ENCODE assay signal across 1 cellular context in the genomic region with DNA sequence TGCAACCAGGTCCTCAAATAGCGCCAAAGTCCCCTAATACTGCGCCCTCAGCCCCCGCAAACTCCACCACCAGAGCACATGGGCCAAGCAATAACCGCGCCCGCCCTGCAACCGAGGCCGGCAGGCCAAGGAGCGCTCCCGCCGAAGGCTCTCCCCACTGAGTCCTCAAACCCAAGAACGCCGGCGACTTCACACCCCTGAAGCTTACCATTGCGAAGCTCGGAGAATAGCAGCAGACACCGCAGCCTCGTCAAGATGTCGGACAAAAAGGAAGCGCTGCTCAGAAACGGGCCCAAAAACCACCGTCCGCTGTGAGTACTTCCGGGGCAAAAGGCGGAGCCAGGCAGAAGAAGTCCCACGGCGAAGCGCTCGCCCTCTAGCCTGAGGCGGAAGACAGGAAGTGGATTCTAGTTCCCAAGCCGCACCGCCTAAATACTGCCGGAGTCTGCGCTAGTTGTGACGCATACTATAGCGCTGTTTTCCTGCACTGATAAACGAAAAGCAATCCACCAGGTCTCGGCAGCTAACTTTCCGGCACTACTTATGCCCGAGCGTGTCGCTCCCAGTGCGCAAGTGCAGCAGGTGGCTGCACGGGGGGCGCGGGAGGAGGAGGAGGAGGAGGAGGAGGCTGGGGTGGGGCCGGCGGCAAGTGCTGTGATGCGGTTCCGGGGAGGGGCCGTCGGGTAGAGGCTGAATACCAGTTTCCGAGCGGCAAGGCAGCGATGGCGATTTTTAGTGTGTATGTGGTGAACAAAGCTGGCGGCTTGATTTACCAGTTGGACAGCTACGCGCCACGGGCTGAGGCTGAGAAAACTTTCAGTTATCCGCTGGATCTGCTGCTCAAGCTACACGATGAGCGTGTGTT.
TF ChIP-seq lines count a peak whose summit lies in the region.

TSS of gene RPS25 (minus strand) at position 270 of the 865 bp plus-strand sequence. CDS start at position 211, 59 bp downstream.
A gene with protein sequence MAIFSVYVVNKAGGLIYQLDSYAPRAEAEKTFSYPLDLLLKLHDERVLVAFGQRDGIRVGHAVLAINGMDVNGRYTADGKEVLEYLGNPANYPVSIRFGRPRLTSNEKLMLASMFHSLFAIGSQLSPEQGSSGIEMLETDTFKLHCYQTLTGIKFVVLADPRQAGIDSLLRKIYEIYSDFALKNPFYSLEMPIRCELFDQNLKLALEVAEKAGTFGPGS (plus strand): TSS at position 693 of the 865 bp plus-strand sequence. CDS start 30 bp downstream, at position 723.

TF ChIP-seq in HEK293, 187 proteins besides CTCF, POLR2A, EP300 and RAD21 (continued from another document and continues in another):
- peak; percentile 88 for TF ChIP-seq SP3 (tag by site-specific recombination; IDR thresholded peaks at IDR 0.05)
- TF ChIP-seq ZNF433 (tag by site-specific recombination; IDR thresholded peaks at IDR 0.05; ENCODE audit: low read depth) = no peak
- TF ChIP-seq ZNF175 (tag by site-specific recombination; IDR thresholded peaks at IDR 0.05) = no peak
- no peak for TF ChIP-seq ZBTB20 (tag by site-specific recombination; IDR thresholded peaks at IDR 0.05)
- no peak for TF ChIP-seq ZNF354C (tag by site-specific recombination; IDR thresholded peaks at IDR 0.05; ENCODE audit: borderline replicate concordance, low read depth)
- peak; percentile 98 for TF ChIP-seq ZBTB11 (tag by site-specific recombination; conservative IDR thresholded peaks at IDR 0.05; ENCODE audit: low read depth)
- TF ChIP-seq ZNF416 (tag by site-specific recombination; IDR thresholded peaks at IDR 0.05) = no peak
- no peak for TF ChIP-seq AEBP2 (tag by site-specific recombination; IDR thresholded peaks at IDR 0.05; ENCODE audit: borderline replicate concordance)
- no peak for TF ChIP-seq ZNF621 (tag by site-specific recombination; IDR thresholded peaks at IDR 0.05)
- TF ChIP-seq PRDM10 (tag by site-specific recombination; IDR thresholded peaks at IDR 0.05) = no peak
- no peak for TF ChIP-seq ZNF747 (tag by site-specific recombination; IDR thresholded peaks at IDR 0.05)
- TF ChIP-seq ZNF23 (tag by site-specific recombination; IDR thresholded peaks at IDR 0.05; ENCODE audit: borderline replicate concordance) = no peak
- TF ChIP-seq ZNF223 (tag by site-specific recombination; IDR thresholded peaks at IDR 0.05) = no peak
- TF ChIP-seq ZNF654 (tag by site-specific recombination; IDR thresholded peaks at IDR 0.05; ENCODE audit: low read depth) = no peak
- no peak for TF ChIP-seq ZNF510 (tag by site-specific recombination; IDR thresholded peaks at IDR 0.05; ENCODE audit: insufficient replicate concordance)
- TF ChIP-seq TRIM28 (IDR thresholded peaks at IDR 0.05; ENCODE audit: borderline replicate concordance, low read length) = peak; percentile 74; the same call in 1 of the 2 replicates
- no peak for TF ChIP-seq ZNF174 (tag by site-specific recombination; IDR thresholded peaks at IDR 0.05)
- TF ChIP-seq, protein P1, sequence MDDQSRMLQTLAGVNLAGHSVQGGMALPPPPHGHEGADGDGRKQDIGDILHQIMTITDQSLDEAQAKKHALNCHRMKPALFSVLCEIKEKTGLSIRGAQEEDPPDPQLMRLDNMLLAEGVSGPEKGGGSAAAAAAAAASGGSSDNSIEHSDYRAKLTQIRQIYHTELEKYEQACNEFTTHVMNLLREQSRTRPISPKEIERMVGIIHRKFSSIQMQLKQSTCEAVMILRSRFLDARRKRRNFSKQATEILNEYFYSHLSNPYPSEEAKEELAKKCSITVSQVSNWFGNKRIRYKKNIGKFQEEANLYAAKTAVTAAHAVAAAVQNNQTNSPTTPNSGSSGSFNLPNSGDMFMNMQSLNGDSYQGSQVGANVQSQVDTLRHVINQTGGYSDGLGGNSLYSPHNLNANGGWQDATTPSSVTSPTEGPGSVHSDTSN (CRISPR knock-in tag; IDR thresholded peaks at IDR 0.05) = no peak
- TF ChIP-seq PATZ1 (tag by site-specific recombination; IDR thresholded peaks at IDR 0.05) = peak; percentile 81
- peak; percentile 65; the same call in 1 of the 2 replicates for TF ChIP-seq ZNF501 (tag by site-specific recombination; IDR thresholded peaks at IDR 0.05)
- no peak for TF ChIP-seq ZNF114 (tag by site-specific recombination; IDR thresholded peaks at IDR 0.05)
- TF ChIP-seq ZNF302 (tag by site-specific recombination; IDR thresholded peaks at IDR 0.05; ENCODE audit: low read depth) = no peak
- no peak for TF ChIP-seq ZFP37 (tag by site-specific recombination; IDR thresholded peaks at IDR 0.05)
- TF ChIP-seq REST (tag by site-specific recombination; IDR thresholded peaks at IDR 0.05) = peak; percentile 37; the same call in 1 of the 2 replicates
- no peak for TF ChIP-seq ZNF677 (tag by site-specific recombination; IDR thresholded peaks at IDR 0.05)
- no peak for TF ChIP-seq ZBTB44 (tag by site-specific recombination; IDR thresholded peaks at IDR 0.05)
- no peak for TF ChIP-seq ZNF596 (tag by site-specific recombination; IDR thresholded peaks at IDR 0.05)
- no peak for TF ChIP-seq ZNF623 (tag by site-specific recombination; IDR thresholded peaks at IDR 0.05)
- TF ChIP-seq ZNF561 (tag by site-specific recombination; IDR thresholded peaks at IDR 0.05; ENCODE audit: borderline replicate concordance) = 0 out of 2 replicates have a peak, but pooled peaks have one; percentile 60
- no peak for TF ChIP-seq ZNF19 (tag by site-specific recombination; IDR thresholded peaks at IDR 0.05; ENCODE audit: low read depth)
- no peak for TF ChIP-seq ZNF202 (tag by site-specific recombination; IDR thresholded peaks at IDR 0.05; ENCODE audit: borderline replicate concordance)
- no peak for TF ChIP-seq MZF1 (tag by site-specific recombination; IDR thresholded peaks at IDR 0.05; ENCODE audit: borderline replicate concordance)
- TF ChIP-seq ZNF521 (tag by site-specific recombination; IDR thresholded peaks at IDR 0.05) = no peak
- no peak for TF ChIP-seq OVOL3 (tag by site-specific recombination; IDR thresholded peaks at IDR 0.05)
- TF ChIP-seq OSR2 (tag by site-specific recombination; IDR thresholded peaks at IDR 0.05) = no peak
- TF ChIP-seq BCL11A (tag by site-specific recombination; IDR thresholded peaks at IDR 0.05; ENCODE audit: low read depth) = no peak
- TF ChIP-seq ZNF658 (tag by site-specific recombination; IDR thresholded peaks at IDR 0.05) = no peak
- no peak for TF ChIP-seq ZBTB48 (tag by site-specific recombination; IDR thresholded peaks at IDR 0.05)
- peak; percentile 47; the same call in 1 of the 2 replicates for TF ChIP-seq ZNF121 (tag by site-specific recombination; IDR thresholded peaks at IDR 0.05)
- TF ChIP-seq ZNF558 (tag by site-specific recombination; IDR thresholded peaks at IDR 0.05) = no peak
- no peak for TF ChIP-seq ZFP69B (tag by site-specific recombination; IDR thresholded peaks at IDR 0.05)
